ENCODE assay signal across 8 cellular contexts in the genomic region with DNA sequence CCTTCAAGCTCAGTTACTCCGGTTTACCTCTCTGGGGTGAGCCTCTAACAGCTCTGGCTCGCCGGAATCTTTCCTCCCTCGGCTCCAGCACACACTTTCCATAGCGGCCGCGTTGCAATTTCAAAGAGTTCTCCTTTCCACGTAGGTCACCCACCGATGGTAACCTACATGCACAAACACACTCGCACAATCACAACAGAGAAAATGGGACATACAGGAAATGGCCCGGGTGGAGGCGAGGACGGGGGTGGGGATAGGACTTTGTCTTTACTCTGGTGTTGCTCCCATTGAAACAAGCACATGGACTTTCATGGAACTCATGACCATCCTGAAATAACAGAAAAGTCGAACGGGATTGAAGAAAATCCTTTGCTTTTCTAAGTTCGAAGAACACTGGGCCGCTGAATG. TPM values are rescaled to one million over a fixed set of nuclear protein-coding genes. Genes with fewer than 3 reads are reported as not detected.
DNase-seq lines count a peak whose midpoint lies in the region; ATAC-seq and TF ChIP-seq lines count a peak whose summit lies in the region.

No MANE protein-coding gene starts in this region.

- DNase-seq in heart left ventricle (peak in 1 of 5 donors; percentile 33), Right ventricle myocardium inferior (ENCODE audit: missing footprints) (no peak), RPMI7951 (ENCODE audit: low read depth) (peak; percentile 33), NCI-H1930 (lab: John Stamatoyannopoulos, UW) (no peak)

- H3K27ac ChIP-seq in heart left ventricle (peak overlapping the region in 11 of 12 donors; percentile 87 to 94 (median 91)), duodenal mucosa (ENCODE audit: low read depth, low read length) (peak overlapping the region; percentile 80), muscle layer of duodenum (ENCODE audit: low read length) (peak overlapping the region; percentile 58)

- TF ChIP-seq CTCF in heart left ventricle (IDR thresholded peaks at IDR 0.05) = no peak

- H3K9ac ChIP-seq in duodenal mucosa (ENCODE audit: low read depth in 1 of 2, low read length in 2 of 2) = peak overlapping the region; percentile 43 to 63

- H3K9me3 ChIP-seq in heart left ventricle = no peaks in the 10 kb centered on the region
- H3K9me3 ChIP-seq in duodenal mucosa (ENCODE audit: control insufficient read depth in 1 of 2, low read length in 2 of 2) = no peaks in the 10 kb centered on the region
- no peaks in the 10 kb centered on the region for H3K9me3 ChIP-seq in muscle layer of duodenum (ENCODE audit: control insufficient read depth in 1 of 2, low read length in 2 of 2)

- intact Hi-C loops in heart left ventricle (cut with DNase I) = loop anchor here in 9 of 10 donors (5.0 to 10.0 kb wide), 11 partner anchors 50 to 353 kb away; partner anchors contain the start of genes SCAMP1 (in 2 of the 9) and AP3B1 (in 1 of the 9)
- intact Hi-C loops in Right ventricle myocardium inferior (cut with DNase I) = loop anchor here (5.0 kb wide), 3 partner anchors 100 to 260 kb away; no protein-coding TSS in a partner anchor

- peak overlapping the region; percentile 50 to 97 (median 78) for H3K4me3 ChIP-seq in heart left ventricle
- peak overlapping the region; percentile 70 to 86 for H3K4me3 ChIP-seq in duodenal mucosa (ENCODE audit: low read depth in 1 of 2, low read length in 2 of 2)
- H3K4me3 ChIP-seq in muscle layer of duodenum (ENCODE audit: low read depth in 1 of 2, low read length in 2 of 2) = peak overlapping the region; percentile 77 to 95

- no peak for TF ChIP-seq POLR2A in heart left ventricle (IDR thresholded peaks at IDR 0.05)

- peak in 2 of 4 donors; percentile 7 to 23 for ATAC-seq in heart left ventricle
- ATAC-seq in Right ventricle myocardium inferior = no peak
- ATAC-seq in HG02884 (IDR thresholded peaks at IDR 0.05; ENCODE audit: unreplicated experiment) = no peak
- no peak for ATAC-seq in HG03159 (IDR thresholded peaks at IDR 0.05; ENCODE audit: unreplicated experiment)

- WGBS in heart left ventricle, 4 donors = 6 to 20% (median 14%) methylated on average over 17 of the region's 17 CpGs

- H3K36me3 ChIP-seq in heart left ventricle (no peaks in the 10 kb centered on the region), duodenal mucosa (ENCODE audit: control insufficient read depth in 1 of 2, insufficient read depth in 2 of 2, low read length in 2 of 2) (peaks cover 0 to 3% of the 10 kb centered on the region in 2 donors), muscle layer of duodenum (ENCODE audit: control insufficient read depth in 1 of 2, insufficient read depth in 2 of 2, low read length in 2 of 2) (peaks cover 0 to 5% of the 10 kb centered on the region in 2 donors)

- H3K27me3 ChIP-seq in heart left ventricle (peaks cover 0 to 4% (median 0%) of the 10 kb centered on the region in 9 donors), duodenal mucosa (ENCODE audit: control insufficient read depth in 1 of 2, insufficient read depth in 2 of 2, low read length in 2 of 2) (no peaks in the 10 kb centered on the region), muscle layer of duodenum (ENCODE audit: low read depth, low read length) (no peaks in the 10 kb centered on the region)

- H3K4me1 ChIP-seq in heart left ventricle (peaks cover 0 to 27% (median 14%) of the 10 kb centered on the region in 12 donors), duodenal mucosa (ENCODE audit: control insufficient read depth in 1 of 2, insufficient read depth in 2 of 2, low read length in 2 of 2) (peaks cover 17 to 33% of the 10 kb centered on the region in 2 donors), muscle layer of duodenum (ENCODE audit: control insufficient read depth in 1 of 2, insufficient read depth in 2 of 2, low read length in 2 of 2) (peaks cover 4 to 31% of the 10 kb centered on the region in 2 donors)

RNA-seq across cellular contexts. Expression of gene LHFPL2, which starts 1.2 kb away (rescaled TPM):
- total RNA-seq in heart left ventricle = 10 to 100 TPM in 5 of 9 donors, 1 to 10 TPM in 4; 5.6 to 35.6 (median 10.1) TPM
- 10 to 100 TPM in 1 of 2 donors, 1 to 10 TPM in 1; 1.8 to 11.5 TPM for polyA plus RNA-seq in heart left ventricle
- 6.0 TPM for total RNA-seq in Right ventricle myocardium inferior
- total RNA-seq in RPMI7951 (2014; rRNA removed; shearing (Covaris generic)) = 35.1 and 38.2 TPM in 2 replicates
